Comparison of ENCODE assay signal across 1 cellular context in the genomic region with DNA sequence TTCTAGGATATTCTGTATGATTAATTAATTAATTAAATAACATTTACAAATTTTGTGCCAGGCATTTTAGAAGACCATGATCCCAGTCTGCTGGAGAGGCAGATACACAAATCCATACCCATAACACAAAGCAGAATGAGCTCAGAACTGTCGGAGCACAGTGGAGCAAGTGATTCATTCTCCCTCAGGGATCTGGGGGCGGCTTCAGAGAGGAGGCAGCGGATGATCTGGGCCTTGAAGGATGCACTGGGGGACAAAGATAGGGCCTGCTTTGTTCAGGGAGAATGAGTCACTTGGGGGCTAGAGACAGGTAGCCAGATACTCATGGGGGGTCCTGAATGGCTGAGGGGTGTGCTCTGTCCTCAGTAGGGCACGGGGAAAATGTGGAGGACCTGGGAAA.
TF ChIP-seq lines count a peak whose summit lies in the region.

No MANE protein-coding gene starts in this region.

TF ChIP-seq in IMR-90, 13 proteins besides CTCF, POLR2A, EP300 and RAD21 (continued from another document):
- TF ChIP-seq ELK1 (IDR thresholded peaks at IDR 0.05; ENCODE audit: borderline replicate concordance, low read depth, low read length) (no peak), CEBPB (IDR thresholded peaks at IDR 0.05; ENCODE audit: low read depth, low read length) (no peak), BHLHE40 (IDR thresholded peaks at IDR 0.05; ENCODE audit: low read depth, low read length) (no peak), MAFK (IDR thresholded peaks at IDR 0.05; ENCODE audit: low read depth, low read length) (no peak), SMC3 (IDR thresholded peaks at IDR 0.05; ENCODE audit: low read depth, low read length) (no peak), MAZ (IDR thresholded peaks at IDR 0.05; ENCODE audit: borderline replicate concordance, low read depth, low read length) (no peak)
